1 cellular context compared by ENCODE assay signal in genomic region chr9:132669636-132670358, GRCh38.
TF ChIP-seq lines count a peak whose summit lies in the region.

TSS of gene DDX31 (minus strand) at chr9:132669983. CDS start at chr9:132669934, 49 bp downstream.

TF ChIP-seq in HepG2, 621 proteins besides CTCF, POLR2A, EP300 and RAD21 (continued from another document and continues in another):
- peak; percentile 78; the same call in 1 of the 2 replicates for TF ChIP-seq RNF219 (CRISPR knock-in tag; IDR thresholded peaks at IDR 0.05)
- no peak for TF ChIP-seq CEBPB (IDR thresholded peaks at IDR 0.05; ENCODE audit: borderline replicate concordance, low read depth, low read length)
- TF ChIP-seq HNF4A (CRISPR knock-in tag; IDR thresholded peaks at IDR 0.05) = peak; percentile 1; the same call in 1 of the 2 replicates
- TF ChIP-seq ZHX1 (CRISPR knock-in tag; IDR thresholded peaks at IDR 0.05; ENCODE audit: low read depth) = peak; percentile 90
- TF ChIP-seq SATB2 (CRISPR knock-in tag; IDR thresholded peaks at IDR 0.05) = peak; percentile 90
- TF ChIP-seq FOXA3 (CRISPR knock-in tag; IDR thresholded peaks at IDR 0.05) = peak; percentile 39; the same call in 1 of the 2 replicates
- no peak; the same call in 1 of the 2 replicates for TF ChIP-seq ELK4 (CRISPR knock-in tag; IDR thresholded peaks at IDR 0.05; ENCODE audit: borderline replicate concordance)
- TF ChIP-seq MAFK (conservative IDR thresholded peaks at IDR 0.05 in 1 of 2, IDR thresholded peaks at IDR 0.05 in 1 of 2; ENCODE audit: low read length in 2 of 2) = no peak
- no peak for TF ChIP-seq FUBP1 (CRISPR knock-in tag; IDR thresholded peaks at IDR 0.05; ENCODE audit: borderline replicate concordance)
- 0 out of 2 replicates have a peak, but pooled peaks have one; percentile 36 for TF ChIP-seq AFF4 (CRISPR knock-in tag; IDR thresholded peaks at IDR 0.05)
- TF ChIP-seq ZNF335 (CRISPR knock-in tag; IDR thresholded peaks at IDR 0.05) = peak; percentile 99
- TF ChIP-seq DNMT1 (CRISPR knock-in tag; IDR thresholded peaks at IDR 0.05) = no peak; the same call in 1 of the 2 replicates
- TF ChIP-seq ELF3 (CRISPR knock-in tag; IDR thresholded peaks at IDR 0.05) = peak; percentile 65
- TF ChIP-seq TIGD3 (CRISPR knock-in tag; IDR thresholded peaks at IDR 0.05; ENCODE audit: borderline replicate concordance) = no peak
- TF ChIP-seq XBP1 (CRISPR knock-in tag; IDR thresholded peaks at IDR 0.05) = no peak
- no peak for TF ChIP-seq CCAR2 (optimal IDR thresholded peaks at IDR 0.05; ENCODE audit: low read depth, low read length)
- peak; percentile 76; the same call in 1 of the 2 replicates for TF ChIP-seq IRF9 (CRISPR knock-in tag; IDR thresholded peaks at IDR 0.05; ENCODE audit: borderline replicate concordance)
- TF ChIP-seq ZNF343 (CRISPR knock-in tag; IDR thresholded peaks at IDR 0.05) = peak; percentile 59; the same call in 1 of the 2 replicates
- peak; percentile 90 for TF ChIP-seq ZIK1 (CRISPR knock-in tag; IDR thresholded peaks at IDR 0.05; ENCODE audit: borderline replicate concordance, low read depth)
- no peak for TF ChIP-seq ZBTB8A (CRISPR knock-in tag; IDR thresholded peaks at IDR 0.05; ENCODE audit: borderline replicate concordance, low read depth)
- no peak for TF ChIP-seq ZKSCAN1 (IDR thresholded peaks at IDR 0.05; ENCODE audit: low read length)
- no peak for TF ChIP-seq FOXK2 (IDR thresholded peaks at IDR 0.05)
- no peak for TF ChIP-seq ZNF441 (CRISPR knock-in tag; IDR thresholded peaks at IDR 0.05; ENCODE audit: borderline replicate concordance)
- TF ChIP-seq ZNF460 (CRISPR knock-in tag; IDR thresholded peaks at IDR 0.05; ENCODE audit: borderline replicate concordance) = peak; percentile 38; the same call in 1 of the 2 replicates
- TF ChIP-seq TFAP4 (IDR thresholded peaks at IDR 0.05; ENCODE audit: borderline replicate concordance, low read depth) = peak; percentile 90
- TF ChIP-seq ELF1 (CRISPR knock-in tag; IDR thresholded peaks at IDR 0.05) = peak; percentile 91
- TF ChIP-seq IRF1 (CRISPR knock-in tag; IDR thresholded peaks at IDR 0.05; ENCODE audit: low read depth) = no peak
- 0 out of 2 replicates have a peak, but pooled peaks have one; percentile 14 for TF ChIP-seq MAZ (IDR thresholded peaks at IDR 0.05; ENCODE audit: borderline replicate concordance, low read depth, low read length)
- TF ChIP-seq MAZ (CRISPR knock-in tag; IDR thresholded peaks at IDR 0.05; ENCODE audit: low read depth) = peak; percentile 87
- peak; percentile 72 for TF ChIP-seq GABPA (IDR thresholded peaks at IDR 0.05; ENCODE audit: low read depth, low read length)
- peak; percentile 79 for TF ChIP-seq GABPA (CRISPR knock-in tag; IDR thresholded peaks at IDR 0.05; ENCODE audit: low read depth)
- TF ChIP-seq CREB1 (IDR thresholded peaks at IDR 0.05) = no peak
- no peak for TF ChIP-seq CREB1 (CRISPR knock-in tag; IDR thresholded peaks at IDR 0.05)
- no peak for TF ChIP-seq HMGA1 (CRISPR knock-in tag; conservative IDR thresholded peaks at IDR 0.05)
- TF ChIP-seq ATF5 (CRISPR knock-in tag; IDR thresholded peaks at IDR 0.05; ENCODE audit: low read depth) = no peak; the same call in 1 of the 2 replicates
- peak; percentile 93 for TF ChIP-seq ARNT2 (CRISPR knock-in tag; IDR thresholded peaks at IDR 0.05; ENCODE audit: low read depth)
- peak; percentile 94 for TF ChIP-seq ZFP91 (CRISPR knock-in tag; IDR thresholded peaks at IDR 0.05; ENCODE audit: borderline replicate concordance)
- peak; percentile 88; the same call in 1 of the 2 replicates for TF ChIP-seq ZNF703 (CRISPR knock-in tag; IDR thresholded peaks at IDR 0.05; ENCODE audit: borderline replicate concordance)
- peak; percentile 88; the same call in 1 of the 2 replicates for TF ChIP-seq KDM5A (IDR thresholded peaks at IDR 0.05; ENCODE audit: borderline replicate concordance, low read length)
- no peak for TF ChIP-seq MYNN (CRISPR knock-in tag; IDR thresholded peaks at IDR 0.05; ENCODE audit: low read depth)
- TF ChIP-seq ZNF749 (CRISPR knock-in tag; IDR thresholded peaks at IDR 0.05; ENCODE audit: borderline replicate concordance) = peak; percentile 93
- TF ChIP-seq ZBTB42 (CRISPR knock-in tag; IDR thresholded peaks at IDR 0.05) = no peak; the same call in 1 of the 2 replicates
- TF ChIP-seq MED8 (CRISPR knock-in tag; IDR thresholded peaks at IDR 0.05; ENCODE audit: insufficient replicate concordance) = peak; percentile 85
- TF ChIP-seq ZNF230 (CRISPR knock-in tag; IDR thresholded peaks at IDR 0.05) = peak; percentile 90
